Comparison of ENCODE assay signal across 8 cellular contexts in the genomic region with DNA sequence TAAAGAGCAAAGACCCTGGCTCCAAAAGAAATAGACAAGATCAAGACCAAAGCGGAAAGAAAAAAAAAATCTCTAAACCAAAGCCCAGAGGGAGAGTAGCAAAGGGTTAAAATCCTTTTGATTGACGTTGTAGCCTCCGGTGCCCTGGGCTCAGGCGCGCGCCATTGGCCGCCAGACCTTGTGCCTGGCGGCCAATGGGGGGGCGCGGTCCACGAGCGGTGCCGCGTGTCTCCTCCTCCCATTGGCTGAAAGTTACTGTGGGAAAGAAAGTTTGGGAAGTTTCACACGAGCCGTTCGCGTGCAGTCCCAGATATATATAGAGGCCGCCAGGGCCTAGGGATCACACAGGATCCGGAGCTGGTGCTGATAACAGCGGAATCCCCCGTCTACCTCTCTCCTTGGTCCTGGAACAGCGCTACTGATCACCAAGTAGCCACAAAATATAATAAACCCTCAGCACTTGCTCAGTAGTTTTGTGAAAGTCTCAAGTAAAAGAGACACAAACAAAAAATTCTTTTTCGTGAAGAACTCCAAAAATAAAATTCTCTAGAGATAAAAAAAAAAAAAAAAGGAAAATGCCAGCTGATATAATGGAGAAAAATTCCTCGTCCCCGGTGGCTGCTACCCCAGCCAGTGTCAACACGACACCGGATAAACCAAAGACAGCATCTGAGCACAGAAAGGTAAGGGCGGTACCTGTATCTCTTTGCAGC. TPM values are rescaled to one million over a fixed set of nuclear protein-coding genes. Genes with fewer than 3 reads are reported as not detected.
DNase-seq lines count a peak whose midpoint lies in the region; ATAC-seq and TF ChIP-seq lines count a peak whose summit lies in the region.

A gene with protein sequence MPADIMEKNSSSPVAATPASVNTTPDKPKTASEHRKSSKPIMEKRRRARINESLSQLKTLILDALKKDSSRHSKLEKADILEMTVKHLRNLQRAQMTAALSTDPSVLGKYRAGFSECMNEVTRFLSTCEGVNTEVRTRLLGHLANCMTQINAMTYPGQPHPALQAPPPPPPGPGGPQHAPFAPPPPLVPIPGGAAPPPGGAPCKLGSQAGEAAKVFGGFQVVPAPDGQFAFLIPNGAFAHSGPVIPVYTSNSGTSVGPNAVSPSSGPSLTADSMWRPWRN (plus strand): TSS at position 343 of the 713 bp plus-strand sequence. CDS start 233 bp downstream, at position 576.

- peak; percentile 80 for DNase-seq in BJ (ENCODE audit: low read depth)
- peak; percentile 95 for DNase-seq in OCI-M1 (lab: John Stamatoyannopoulos, UW)
- peak; percentile 62 for DNase-seq in activated naive CD8-positive, alpha-beta T cell treated with anti-CD3 and anti-CD28 coated beads, Interleukin-2, amount 50 U/mL, for 24 hours
- peak; percentile 95 for DNase-seq in glomerular endothelial cell (ENCODE audit: extremely low read depth, low read depth, low spot score)
- DNase-seq in neural crest cell (ENCODE audit: low read depth, low spot score) = peak; percentile 87

- H3K36me3 ChIP-seq in BJ (ENCODE audit: control insufficient read depth, insufficient read depth, low read length) = no peaks in the 10 kb centered on the region
- H3K36me3 ChIP-seq in urinary bladder (ENCODE audit: insufficient read depth) = no peaks in the 10 kb centered on the region

- peak; percentile 24 for ATAC-seq in GM18909 (IDR thresholded peaks at IDR 0.05; ENCODE audit: poor library complexity, unreplicated experiment)
- peak; percentile 25 for ATAC-seq in activated naive CD8-positive, alpha-beta T cell treated with anti-CD3 and anti-CD28 coated beads, Interleukin-2, amount 50 U/mL, for 24 hours

- peak within 1 kb of the TSS; percentile 81 for H3K27ac Mint-ChIP-seq in activated naive CD8-positive, alpha-beta T cell treated with anti-CD3 and anti-CD28 coated beads, Interleukin-2, amount 50 U/mL, for 24 hours
- peak within 1 kb of the TSS; percentile 90 for H3K27ac Mint-ChIP-seq in neural crest cell (ENCODE audit: unreplicated experiment)

- H3K4me3 Mint-ChIP-seq in activated naive CD8-positive, alpha-beta T cell treated with anti-CD3 and anti-CD28 coated beads, Interleukin-2, amount 50 U/mL, for 24 hours = peak within 1 kb of the TSS; percentile 76
- H3K4me3 Mint-ChIP-seq in neural crest cell = peak within 1 kb of the TSS; percentile 98

- H3K27me3 ChIP-seq in BJ (ENCODE audit: control insufficient read depth, insufficient read depth, low read length) = peaks cover 1% of the 10 kb centered on the region; the same call in 1 of the 2 replicates

- no peak; the same call in none of the 2 replicates for TF ChIP-seq RAD21 in Ishikawa (IDR thresholded peaks at IDR 0.05; ENCODE audit: low read depth)

- peaks cover 2% of the 10 kb centered on the region for H3K4me1 ChIP-seq in urinary bladder (ENCODE audit: insufficient read depth)

- peaks cover 74% of the 10 kb centered on the region for H3K27me3 Mint-ChIP-seq in activated naive CD8-positive, alpha-beta T cell treated with anti-CD3 and anti-CD28 coated beads, Interleukin-2, amount 50 U/mL, for 24 hours
- peaks cover 54% of the 10 kb centered on the region for H3K27me3 Mint-ChIP-seq in neural crest cell (ENCODE audit: low read depth)

- peaks cover 67% of the 10 kb centered on the region for H3K4me1 Mint-ChIP-seq in activated naive CD8-positive, alpha-beta T cell treated with anti-CD3 and anti-CD28 coated beads, Interleukin-2, amount 50 U/mL, for 24 hours
- H3K4me1 Mint-ChIP-seq in neural crest cell = peaks cover 74% of the 10 kb centered on the region

- CTCF ChIA-PET in BJ (lab: Yijun Ruan, JAX) = interaction anchor here (1.0 to 6.0 kb wide), 5 partner anchors 38 to 356 kb away, joined by 3 to 38 read pairs (median 4); no protein-coding TSS in a partner anchor

- POLR2A ChIA-PET in BJ (lab: Charles Lee) = no interaction called here

- no peaks in the 10 kb centered on the region for H3K9me3 Mint-ChIP-seq in activated naive CD8-positive, alpha-beta T cell treated with anti-CD3 and anti-CD28 coated beads, Interleukin-2, amount 50 U/mL, for 24 hours
- no peaks in the 10 kb centered on the region for H3K9me3 Mint-ChIP-seq in neural crest cell

- H3K36me3 Mint-ChIP-seq in activated naive CD8-positive, alpha-beta T cell treated with anti-CD3 and anti-CD28 coated beads, Interleukin-2, amount 50 U/mL, for 24 hours (ENCODE audit: low read depth) = no peaks in the 10 kb centered on the region
- no peaks in the 10 kb centered on the region for H3K36me3 Mint-ChIP-seq in neural crest cell (ENCODE audit: low read depth)

- peak; percentile 90 for TF ChIP-seq EP300 in Ishikawa (IDR thresholded peaks at IDR 0.05; ENCODE audit: borderline replicate concordance)

- 1% methylated on average over 29 of the region's 29 CpGs for WGBS in urinary bladder

- no peak for TF ChIP-seq CTCF in BJ (IDR thresholded peaks at IDR 0.05; ENCODE audit: insufficient read depth, low read depth, low read length)
- no peak for TF ChIP-seq CTCF in neural crest cell (conservative IDR thresholded peaks at IDR 0.05)

- H3K4me3 ChIP-seq in BJ (ENCODE audit: low read depth, low read length) = peak within 1 kb of the TSS; percentile 56
- H3K4me3 ChIP-seq in urinary bladder (ENCODE audit: low read depth, low read length) = peak within 1 kb of the TSS; percentile 54

- peak within 1 kb of the TSS; percentile 76 for H3K27ac ChIP-seq in urinary bladder (ENCODE audit: low read depth)

TF ChIP-seq in Ishikawa, 13 proteins besides CTCF, POLR2A, EP300 and RAD21:
- TF ChIP-seq TCF12 (IDR thresholded peaks at IDR 0.05; ENCODE audit: low read depth) = peak; percentile 98
- TF ChIP-seq TAF1 (IDR thresholded peaks at IDR 0.05; ENCODE audit: low read depth) = peak; percentile 64; the same call in 1 of the 2 replicates
- no peak for TF ChIP-seq CREB1 (IDR thresholded peaks at IDR 0.05; ENCODE audit: low read depth)
- peak; percentile 79 for TF ChIP-seq FOXM1 (IDR thresholded peaks at IDR 0.05; ENCODE audit: borderline replicate concordance, low read depth)
- no peak; the same call in 1 of the 2 replicates for TF ChIP-seq CEBPB (IDR thresholded peaks at IDR 0.05)
- TF ChIP-seq EGR1 (IDR thresholded peaks at IDR 0.05) = peak; percentile 54; the same call in 1 of the 2 replicates
- peak; percentile 81 for TF ChIP-seq REST (IDR thresholded peaks at IDR 0.05; ENCODE audit: low read depth)
- TF ChIP-seq, protein P1, sequence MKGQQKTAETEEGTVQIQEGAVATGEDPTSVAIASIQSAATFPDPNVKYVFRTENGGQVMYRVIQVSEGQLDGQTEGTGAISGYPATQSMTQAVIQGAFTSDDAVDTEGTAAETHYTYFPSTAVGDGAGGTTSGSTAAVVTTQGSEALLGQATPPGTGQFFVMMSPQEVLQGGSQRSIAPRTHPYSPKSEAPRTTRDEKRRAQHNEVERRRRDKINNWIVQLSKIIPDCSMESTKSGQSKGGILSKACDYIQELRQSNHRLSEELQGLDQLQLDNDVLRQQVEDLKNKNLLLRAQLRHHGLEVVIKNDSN (IDR thresholded peaks at IDR 0.05) = peak; percentile 3; the same call in 1 of the 2 replicates
- peak; percentile 89; the same call in 1 of the 2 replicates for TF ChIP-seq TEAD4 (IDR thresholded peaks at IDR 0.05)
- peak; percentile 85 for TF ChIP-seq MAX (IDR thresholded peaks at IDR 0.05)
- TF ChIP-seq YY1 (IDR thresholded peaks at IDR 0.05; ENCODE audit: low read depth) = peak; percentile 54; the same call in 1 of the 2 replicates
- peak; percentile 99 for TF ChIP-seq NFIC (IDR thresholded peaks at IDR 0.05)
- TF ChIP-seq ZBTB7A (IDR thresholded peaks at IDR 0.05; ENCODE audit: low read depth) = no peak

RNA-seq across cellular contexts. Expression of the gene that starts here (rescaled TPM):
- polyA plus RNA-seq in BJ (2011; rRNA removed) (11.0 and 16.2 TPM in 2 replicates), urinary bladder (22.6 TPM)
- polyA minus RNA-seq in BJ (2011; rRNA and poly(A)+ RNA removed) = 15.2 and 16.9 TPM in 2 replicates
- total RNA-seq in glomerular endothelial cell (87.7 and 127 TPM in 2 replicates), neural crest cell (32.6 and 36.2 TPM in 2 replicates), urinary bladder (71.2 TPM)

Comparison
In these comparisons a context has a peak if more than half of its experiments do, and no peak if none do; other contexts are left out.
1. Peak in every context shown above with its lines: DNase-seq, ATAC-seq, H3K4me3 ChIP-seq and H3K27ac ChIP-seq.